1 cellular context compared by ENCODE assay signal in the genomic region with DNA sequence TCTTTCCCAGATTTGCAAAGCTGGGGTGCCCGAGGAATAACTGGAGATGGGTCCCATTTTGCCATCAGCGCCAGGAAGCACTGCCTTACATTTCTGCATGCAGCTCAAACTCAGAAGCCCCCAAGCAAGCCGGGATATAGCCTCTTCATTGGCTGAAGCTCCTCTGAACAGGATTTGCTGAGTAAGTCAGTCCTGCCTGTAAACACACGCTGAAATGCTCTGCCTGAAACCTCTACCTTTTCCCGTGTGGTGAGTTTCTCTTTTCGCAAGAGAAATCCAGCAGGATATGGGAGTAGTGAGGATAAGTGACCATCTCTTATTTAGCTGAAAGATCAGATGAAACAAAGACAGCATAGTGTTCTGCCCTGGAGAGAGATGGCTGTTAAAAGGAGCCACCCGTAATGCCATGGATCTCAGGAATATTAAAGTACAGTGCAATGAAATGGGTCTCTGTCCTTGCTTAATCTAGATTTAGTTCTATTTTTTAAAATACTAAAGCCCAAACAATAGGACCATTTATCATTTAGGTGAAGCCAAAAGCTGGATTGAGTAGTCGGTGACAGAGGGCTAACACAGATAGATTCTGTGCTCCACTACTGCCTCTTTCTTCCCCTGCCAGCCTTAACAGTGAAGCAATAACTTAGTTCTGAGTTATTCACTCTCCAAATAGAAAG.
TF ChIP-seq lines count a peak whose summit lies in the region.

No MANE protein-coding gene starts in this region.

TF ChIP-seq in GM23338, 12 proteins besides CTCF, POLR2A, EP300 and RAD21 (continued from another document):
- TF ChIP-seq, protein P1, sequence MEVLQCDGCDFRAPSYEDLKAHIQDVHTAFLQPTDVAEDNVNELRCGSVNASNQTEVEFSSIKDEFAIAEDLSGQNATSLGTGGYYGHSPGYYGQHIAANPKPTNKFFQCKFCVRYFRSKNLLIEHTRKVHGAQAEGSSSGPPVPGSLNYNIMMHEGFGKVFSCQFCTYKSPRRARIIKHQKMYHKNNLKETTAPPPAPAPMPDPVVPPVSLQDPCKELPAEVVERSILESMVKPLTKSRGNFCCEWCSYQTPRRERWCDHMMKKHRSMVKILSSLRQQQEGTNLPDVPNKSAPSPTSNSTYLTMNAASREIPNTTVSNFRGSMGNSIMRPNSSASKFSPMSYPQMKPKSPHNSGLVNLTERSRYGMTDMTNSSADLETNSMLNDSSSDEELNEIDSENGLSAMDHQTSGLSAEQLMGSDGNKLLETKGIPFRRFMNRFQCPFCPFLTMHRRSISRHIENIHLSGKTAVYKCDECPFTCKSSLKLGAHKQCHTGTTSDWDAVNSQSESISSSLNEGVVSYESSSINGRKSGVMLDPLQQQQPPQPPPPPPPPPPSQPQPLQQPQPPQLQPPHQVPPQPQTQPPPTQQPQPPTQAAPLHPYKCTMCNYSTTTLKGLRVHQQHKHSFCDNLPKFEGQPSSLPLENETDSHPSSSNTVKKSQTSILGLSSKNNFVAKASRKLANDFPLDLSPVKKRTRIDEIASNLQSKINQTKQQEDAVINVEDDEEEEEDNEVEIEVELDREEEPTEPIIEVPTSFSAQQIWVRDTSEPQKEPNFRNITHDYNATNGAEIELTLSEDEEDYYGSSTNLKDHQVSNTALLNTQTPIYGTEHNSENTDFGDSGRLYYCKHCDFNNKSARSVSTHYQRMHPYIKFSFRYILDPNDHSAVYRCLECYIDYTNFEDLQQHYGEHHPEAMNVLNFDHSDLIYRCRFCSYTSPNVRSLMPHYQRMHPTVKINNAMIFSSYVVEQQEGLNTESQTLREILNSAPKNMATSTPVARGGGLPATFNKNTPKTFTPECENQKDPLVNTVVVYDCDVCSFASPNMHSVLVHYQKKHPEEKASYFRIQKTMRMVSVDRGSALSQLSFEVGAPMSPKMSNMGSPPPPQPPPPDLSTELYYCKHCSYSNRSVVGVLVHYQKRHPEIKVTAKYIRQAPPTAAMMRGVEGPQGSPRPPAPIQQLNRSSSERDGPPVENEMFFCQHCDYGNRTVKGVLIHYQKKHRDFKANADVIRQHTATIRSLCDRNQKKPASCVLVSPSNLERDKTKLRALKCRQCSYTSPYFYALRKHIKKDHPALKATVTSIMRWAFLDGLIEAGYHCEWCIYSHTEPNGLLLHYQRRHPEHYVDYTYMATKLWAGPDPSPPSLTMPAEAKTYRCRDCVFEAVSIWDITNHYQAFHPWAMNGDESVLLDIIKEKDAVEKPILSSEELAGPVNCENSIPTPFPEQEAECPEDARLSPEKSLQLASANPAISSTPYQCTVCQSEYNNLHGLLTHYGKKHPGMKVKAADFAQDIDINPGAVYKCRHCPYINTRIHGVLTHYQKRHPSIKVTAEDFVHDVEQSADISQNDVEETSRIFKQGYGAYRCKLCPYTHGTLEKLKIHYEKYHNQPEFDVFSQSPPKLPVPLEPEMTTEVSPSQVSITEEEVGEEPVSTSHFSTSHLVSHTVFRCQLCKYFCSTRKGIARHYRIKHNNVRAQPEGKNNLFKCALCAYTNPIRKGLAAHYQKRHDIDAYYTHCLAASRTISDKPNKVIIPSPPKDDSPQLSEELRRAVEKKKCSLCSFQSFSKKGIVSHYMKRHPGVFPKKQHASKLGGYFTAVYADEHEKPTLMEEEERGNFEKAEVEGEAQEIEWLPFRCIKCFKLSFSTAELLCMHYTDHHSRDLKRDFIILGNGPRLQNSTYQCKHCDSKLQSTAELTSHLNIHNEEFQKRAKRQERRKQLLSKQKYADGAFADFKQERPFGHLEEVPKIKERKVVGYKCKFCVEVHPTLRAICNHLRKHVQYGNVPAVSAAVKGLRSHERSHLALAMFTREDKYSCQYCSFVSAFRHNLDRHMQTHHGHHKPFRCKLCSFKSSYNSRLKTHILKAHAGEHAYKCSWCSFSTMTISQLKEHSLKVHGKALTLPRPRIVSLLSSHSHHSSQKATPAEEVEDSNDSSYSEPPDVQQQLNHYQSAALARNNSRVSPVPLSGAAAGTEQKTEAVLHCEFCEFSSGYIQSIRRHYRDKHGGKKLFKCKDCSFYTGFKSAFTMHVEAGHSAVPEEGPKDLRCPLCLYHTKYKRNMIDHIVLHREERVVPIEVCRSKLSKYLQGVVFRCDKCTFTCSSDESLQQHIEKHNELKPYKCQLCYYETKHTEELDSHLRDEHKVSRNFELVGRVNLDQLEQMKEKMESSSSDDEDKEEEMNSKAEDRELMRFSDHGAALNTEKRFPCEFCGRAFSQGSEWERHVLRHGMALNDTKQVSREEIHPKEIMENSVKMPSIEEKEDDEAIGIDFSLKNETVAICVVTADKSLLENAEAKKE (CRISPR knock-in tag; IDR thresholded peaks at IDR 0.05): no peak
- no peak for TF ChIP-seq CREB1 (CRISPR knock-in tag; IDR thresholded peaks at IDR 0.05; ENCODE audit: low read depth)
